ENCODE assay signal across 22 cellular contexts in genomic region chr12:92365836-92366235, GRCh38.
DNase-seq lines count a peak whose midpoint lies in the region; ATAC-seq and TF ChIP-seq lines count a peak whose summit lies in the region.
"Had no signal": no experiment of that assay in that cellular context is flagged by ENCODE, and none has a peak within 500 bp of the region (broad histone marks: within the 10 kb centered on the region; RNA-seq: fewer than 3 reads in every experiment).

No MANE protein-coding gene starts in this region.

- H3K27me3 ChIP-seq in tibial artery: no peaks in the 10 kb centered on the region
- H3K27me3 ChIP-seq: right atrium auricular region, uterus had no signal

- CTCF ChIA-PET in activated naive CD4-positive, alpha-beta T cell treated with anti-CD3 and anti-CD28 coated beads for 36 hours (lab: Charles Lee): interaction anchor here (1.0 to 1.1 kb wide), 3 partner anchors 19 to 216 kb away, joined by 3 to 5 read pairs (median 3); no protein-coding TSS in a partner anchor

- H3K4me3 ChIP-seq in tibial artery: no peak overlapping the region
- H3K4me3 ChIP-seq: coronary artery, PC-9, right atrium auricular region, uterus had no signal

- no peak overlapping the region for H3K27ac ChIP-seq in tibial artery
- H3K27ac ChIP-seq: coronary artery, neutrophil, PC-9, right atrium auricular region, uterus had no signal

- TF ChIP-seq CTCF in progenitor cell of endocrine pancreas (IDR thresholded peaks at IDR 0.05; ENCODE audit: unreplicated experiment) (no peak), tibial artery (IDR thresholded peaks at IDR 0.05) (no peak)

- peaks cover 11% of the 10 kb centered on the region for H3K36me3 Mint-ChIP-seq in activated naive CD4-positive, alpha-beta T cell treated with anti-CD3 and anti-CD28 coated beads for 36 hours (ENCODE audit: low read depth)
- peaks cover 13 to 27% of the 10 kb centered on the region in 2 donors for H3K36me3 Mint-ChIP-seq in activated naive CD4-positive, alpha-beta T cell treated with anti-CD3 and anti-CD28 coated beads, Interleukin-2, amount 50 U/mL, for 72 hours
- no peaks in the 10 kb centered on the region for H3K36me3 Mint-ChIP-seq in progenitor cell of endocrine pancreas (ENCODE audit: insufficient read depth)
- H3K36me3 Mint-ChIP-seq in immature natural killer cell: peaks cover 0 to 10% (median 0%) of the 10 kb centered on the region in 3 donors
- H3K36me3 Mint-ChIP-seq: mesothelial cell of epicardium had no signal

- no peaks in the 10 kb centered on the region for H3K4me1 ChIP-seq in tibial artery
- H3K4me1 ChIP-seq: uterus had no signal

- no peak for DNase-seq in activated naive CD4-positive, alpha-beta T cell treated with anti-CD3 and anti-CD28 coated beads for 36 hours
- no peak for DNase-seq in activated naive CD4-positive, alpha-beta T cell treated with anti-CD3 and anti-CD28 coated beads, Interleukin-2, amount 50 U/mL, for 72 hours (ENCODE audit: low spot score in 2 of 2)
- DNase-seq in NCI-H2107 (lab: John Stamatoyannopoulos, UW) (peak; percentile 88), SK-MEL-5 (ENCODE audit: low read depth, low spot score) (peak; percentile 96), progenitor cell of endocrine pancreas (ENCODE audit: low spot score, unreplicated experiment) (no peak), tibial artery (no peak), immature natural killer cell (no peak)
- DNase-seq: activated CD4-positive, alpha-beta T cell treated with anti-CD3 and anti-CD28 coated beads for 48 hours; activated naive CD4-positive, alpha-beta T cell; CD8-positive, alpha-beta T cell; EL; hypothalamus; kidney glomerular epithelial cell; NCI-H446 treated with DMSO at 0.1 percent for 48 hours; PC-9; uterus had no signal

- peaks cover 58% of the 10 kb centered on the region for H3K4me1 Mint-ChIP-seq in activated naive CD4-positive, alpha-beta T cell treated with anti-CD3 and anti-CD28 coated beads for 36 hours (ENCODE audit: low read depth)
- H3K4me1 Mint-ChIP-seq in progenitor cell of endocrine pancreas (ENCODE audit: low read depth): peaks cover 40% of the 10 kb centered on the region
- H3K4me1 Mint-ChIP-seq in immature natural killer cell: peaks cover 36 to 41% of the 10 kb centered on the region in 2 donors

- H3K27ac Mint-ChIP-seq in activated naive CD4-positive, alpha-beta T cell treated with anti-CD3 and anti-CD28 coated beads for 36 hours: peak overlapping the region; percentile 31
- no peak overlapping the region for H3K27ac Mint-ChIP-seq in activated naive CD4-positive, alpha-beta T cell treated with anti-CD3 and anti-CD28 coated beads, Interleukin-2, amount 50 U/mL, for 72 hours
- H3K27ac Mint-ChIP-seq in progenitor cell of endocrine pancreas (peak overlapping the region; percentile 53), immature natural killer cell (no peak overlapping the region)
- H3K27ac Mint-ChIP-seq: CD8-positive, alpha-beta T cell; mesothelial cell of epicardium had no signal

- in situ Hi-C loops in SK-MEL-5 (cut with HindIII; ENCODE audit: low pct_unique_long_range_greater_than_20kb, low sequenced_read_pairs): no loop called here

- no peaks in the 10 kb centered on the region for H3K9me3 ChIP-seq in tibial artery
- H3K9me3 ChIP-seq: neutrophil, right atrium auricular region, uterus had no signal

- no peak for ATAC-seq in activated naive CD4-positive, alpha-beta T cell treated with anti-CD3 and anti-CD28 coated beads, Interleukin-2, amount 50 U/mL, for 72 hours
- no peak for ATAC-seq in GM21528 (IDR thresholded peaks at IDR 0.05; ENCODE audit: low FRiP score, unreplicated experiment)
- ATAC-seq: CD8-positive, alpha-beta T cell; SK-N-SH treated with all-trans-retinoic acid at 6 μM for 48 hours had no signal

- no peaks in the 10 kb centered on the region for H3K27me3 Mint-ChIP-seq in activated naive CD4-positive, alpha-beta T cell treated with anti-CD3 and anti-CD28 coated beads for 36 hours (ENCODE audit: low read depth)
- H3K27me3 Mint-ChIP-seq in progenitor cell of endocrine pancreas (no peaks in the 10 kb centered on the region), immature natural killer cell (ENCODE audit: low read depth in 3 of 3) (no peaks in the 10 kb centered on the region)

- H3K4me3 Mint-ChIP-seq in activated naive CD4-positive, alpha-beta T cell treated with anti-CD3 and anti-CD28 coated beads for 36 hours: no peak overlapping the region
- H3K4me3 Mint-ChIP-seq in progenitor cell of endocrine pancreas (ENCODE audit: low read depth) (peak overlapping the region; percentile 13), immature natural killer cell (no peak overlapping the region)
- H3K4me3 Mint-ChIP-seq: CD8-positive, alpha-beta T cell; mesothelial cell of epicardium had no signal

- no peaks in the 10 kb centered on the region for H3K36me3 ChIP-seq in tibial artery
- H3K36me3 ChIP-seq: neutrophil, right atrium auricular region, uterus had no signal

- H3K9me3 Mint-ChIP-seq in activated naive CD4-positive, alpha-beta T cell treated with anti-CD3 and anti-CD28 coated beads for 36 hours: peaks cover 6% of the 10 kb centered on the region
- H3K9me3 Mint-ChIP-seq in activated naive CD4-positive, alpha-beta T cell treated with anti-CD3 and anti-CD28 coated beads, Interleukin-2, amount 50 U/mL, for 72 hours: peaks cover 17 to 24% of the 10 kb centered on the region in 2 donors
- H3K9me3 Mint-ChIP-seq in progenitor cell of endocrine pancreas (ENCODE audit: low read depth) (no peaks in the 10 kb centered on the region), immature natural killer cell (peaks cover 0 to under 1% (median 0%) of the 10 kb centered on the region in 6 donors)
- H3K9me3 Mint-ChIP-seq: mesothelial cell of epicardium had no signal

- intact Hi-C loops in activated naive CD4-positive, alpha-beta T cell treated with anti-CD3 and anti-CD28 coated beads for 36 hours (cut with micrococcal nuclease): no loop called here
- intact Hi-C loops in tibial artery (cut with DNase I; ENCODE audit: low total_unique reads): no loop called here

Comparison
In these comparisons a context has a peak if more than half of its experiments do, and no peak if none do; other contexts are left out.
1. H3K27ac Mint-ChIP-seq: peak in activated naive CD4-positive, alpha-beta T cell treated with anti-CD3 and anti-CD28 coated beads for 36 hours (single experiment) and progenitor cell of endocrine pancreas (single experiment); none in activated naive CD4-positive, alpha-beta T cell treated with anti-CD3 and anti-CD28 coated beads, Interleukin-2, amount 50 U/mL, for 72 hours (0 of 2) and immature natural killer cell (0 of 6).
2. DNase-seq: peak in NCI-H2107 (single experiment) and SK-MEL-5 (single experiment); none in activated naive CD4-positive, alpha-beta T cell treated with anti-CD3 and anti-CD28 coated beads for 36 hours (single experiment), activated naive CD4-positive, alpha-beta T cell treated with anti-CD3 and anti-CD28 coated beads, Interleukin-2, amount 50 U/mL, for 72 hours (0 of 2), progenitor cell of endocrine pancreas (single experiment), tibial artery (0 of 2) and immature natural killer cell (0 of 3).